Comparison of ENCODE assay signal across 8 cellular contexts in the genomic region with DNA sequence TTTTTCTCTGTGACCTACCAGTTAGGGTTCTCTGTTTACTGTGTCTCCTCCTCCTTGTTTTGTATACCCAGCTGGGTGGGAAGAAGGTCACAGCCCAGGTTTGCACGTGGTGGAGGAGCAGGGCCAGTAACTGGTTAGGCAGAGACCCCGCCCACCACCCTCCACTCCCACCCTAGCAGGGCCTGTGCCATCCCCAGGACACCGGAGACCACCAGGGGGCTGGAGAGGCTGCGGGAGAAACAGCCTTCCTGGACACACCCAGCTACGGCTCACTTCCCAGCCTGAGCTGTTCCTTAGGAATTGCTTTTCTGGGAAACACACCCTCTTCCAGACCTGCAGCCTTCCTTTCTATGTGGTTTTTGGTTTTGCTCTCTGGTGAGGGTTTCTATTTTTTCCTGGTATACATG. TPM values are rescaled to one million over a fixed set of nuclear protein-coding genes. Genes with fewer than 3 reads are reported as not detected.
DNase-seq lines count a peak whose midpoint lies in the region; ATAC-seq and TF ChIP-seq lines count a peak whose summit lies in the region.

No MANE protein-coding gene starts in this region.

- DNase-seq in NCI-H146 (lab: John Stamatoyannopoulos, UW) (peak; percentile 7), NCI-H146 treated with DMSO at 0.1 percent for 48 hours (lab: John Stamatoyannopoulos, UW; ENCODE audit: unreplicated experiment) (no peak), amniotic stem cell (lab: John Stamatoyannopoulos, UW) (peak; percentile 10), iPS-NIHi7 (ENCODE audit: extremely low spot score) (peak; percentile 89), upper lobe of right lung (peak; percentile 63), ascending aorta (ENCODE audit: low spot score in 2 of 2) (no peak), NCI-H128 (lab: John Stamatoyannopoulos, UW; ENCODE audit: unreplicated experiment) (no peak)

- ATAC-seq in upper lobe of right lung (peak; percentile 34), HG02798 (IDR thresholded peaks at IDR 0.05; ENCODE audit: poor library complexity, unreplicated experiment) (no peak)

- intact Hi-C loops in upper lobe of right lung (cut with DNase I) = no loop called here
- intact Hi-C loops in ascending aorta (cut with DNase I) = no loop called here

- H3K4me3 ChIP-seq in upper lobe of right lung = no peak overlapping the region
- H3K4me3 ChIP-seq in ascending aorta = no peak overlapping the region

- TF ChIP-seq CTCF in upper lobe of right lung (IDR thresholded peaks at IDR 0.05) (no peak), ascending aorta (IDR thresholded peaks at IDR 0.05) (no peak)

- H3K4me1 ChIP-seq in upper lobe of right lung = peaks cover 9% of the 10 kb centered on the region
- H3K4me1 ChIP-seq in ascending aorta = no peaks in the 10 kb centered on the region

- H3K27ac ChIP-seq in upper lobe of right lung = no peak overlapping the region
- H3K27ac ChIP-seq in ascending aorta = peak overlapping the region in 1 of 2 donors; percentile 16

- H3K9me3 ChIP-seq in upper lobe of right lung = no peaks in the 10 kb centered on the region
- no peaks in the 10 kb centered on the region for H3K9me3 ChIP-seq in ascending aorta

- H3K36me3 ChIP-seq in upper lobe of right lung (no peaks in the 10 kb centered on the region), ascending aorta (no peaks in the 10 kb centered on the region)

- H3K27me3 ChIP-seq in upper lobe of right lung = no peaks in the 10 kb centered on the region
- H3K27me3 ChIP-seq in ascending aorta = no peaks in the 10 kb centered on the region

RNA-seq across cellular contexts. Expression of gene BDKRB2, which starts 21.1 kb away (rescaled TPM):
- total RNA-seq in upper lobe of right lung (1.5 TPM), ascending aorta (7.9 TPM)

RNA-seq across cellular contexts. Expression of gene BDKRB1, which starts 30.3 kb away (rescaled TPM):
- total RNA-seq in upper lobe of right lung (not detected), ascending aorta (not detected)

Comparison
In these comparisons a context has a peak if more than half of its experiments do, and no peak if none do; other contexts are left out.
1. DNase-seq: peak in NCI-H146 (single experiment), amniotic stem cell (single experiment), iPS-NIHi7 (single experiment) and upper lobe of right lung (single experiment); none in NCI-H146 treated with DMSO at 0.1 percent for 48 hours (single experiment), ascending aorta (0 of 2) and NCI-H128 (single experiment).